In genomic region chr22:37894939-37895670, GRCh38 we compare ENCODE assay signal across 6 cellular contexts.
DNase-seq lines count a peak whose midpoint lies in the region; ATAC-seq and TF ChIP-seq lines count a peak whose summit lies in the region.

No MANE protein-coding gene starts in this region.

- DNase-seq in RWPE1 (ENCODE audit: low spot score) = no peak
- DNase-seq in epithelial cell of esophagus (ENCODE audit: low read depth) = peak; percentile 89
- DNase-seq in stimulated activated naive CD8-positive, alpha-beta T cell treated with anti-CD3 and anti-CD28 coated beads, Interleukin-15, amount 100 ng/mL, for 72 hours = no peak
- DNase-seq in stimulated activated naive CD4-positive, alpha-beta T cell treated with Interleukin-2 at 50 U/mL for 16 hours (lab: John Stamatoyannopoulos, UW) = no peak
- no peak for DNase-seq in KG1 (lab: John Stamatoyannopoulos, UW)
- DNase-seq in retina = no peak

- peak overlapping the region; percentile 18 for H3K4me3 ChIP-seq in epithelial cell of esophagus (ENCODE audit: low read length)

- no peaks in the 10 kb centered on the region for H3K27me3 Mint-ChIP-seq in stimulated activated naive CD8-positive, alpha-beta T cell treated with anti-CD3 and anti-CD28 coated beads, Interleukin-15, amount 100 ng/mL, for 72 hours

- H3K4me1 Mint-ChIP-seq in stimulated activated naive CD8-positive, alpha-beta T cell treated with anti-CD3 and anti-CD28 coated beads, Interleukin-15, amount 100 ng/mL, for 72 hours = peaks cover 28% of the 10 kb centered on the region

- POLR2A ChIA-PET in RWPE1 (lab: Yijun Ruan, JAX; ENCODE audit: low non-redundant PET) = interaction anchor here (0.9 kb wide), 1 partner anchor 11 kb away, joined by 7 read pairs; the partner anchor contains the start of gene MICALL1

- peak overlapping the region; percentile 99 for H3K27ac ChIP-seq in RWPE1

- CTCF ChIA-PET in RWPE1 (lab: Yijun Ruan, JAX) = interaction anchor here (0.6 to 1.1 kb wide), 2 partner anchors 11 to 595 kb away, joined by 4 read pairs; partner anchors contain the start of gene MICALL1

- H3K4me3 Mint-ChIP-seq in stimulated activated naive CD8-positive, alpha-beta T cell treated with anti-CD3 and anti-CD28 coated beads, Interleukin-15, amount 100 ng/mL, for 72 hours = no peak overlapping the region

- no peak for ATAC-seq in stimulated activated naive CD8-positive, alpha-beta T cell treated with anti-CD3 and anti-CD28 coated beads, Interleukin-15, amount 100 ng/mL, for 72 hours

- no peaks in the 10 kb centered on the region for H3K9me3 Mint-ChIP-seq in stimulated activated naive CD8-positive, alpha-beta T cell treated with anti-CD3 and anti-CD28 coated beads, Interleukin-15, amount 100 ng/mL, for 72 hours

- H3K27ac Mint-ChIP-seq in stimulated activated naive CD8-positive, alpha-beta T cell treated with anti-CD3 and anti-CD28 coated beads, Interleukin-15, amount 100 ng/mL, for 72 hours = peak overlapping the region; percentile 81 to 90

- TF ChIP-seq CTCF in RWPE1 (conservative IDR thresholded peaks at IDR 0.05; ENCODE audit: low read depth) (no peak), epithelial cell of esophagus (IDR thresholded peaks at IDR 0.05; ENCODE audit: insufficient read depth, low read depth, low read length, missing control alignments) (no peak)
